1 cellular context compared by ENCODE assay signal in genomic region chr19:7953060-7953459, GRCh38.
A peak's percentile ranks its signal among the peaks of the same experiment; 100 is the strongest.
TF ChIP-seq lines count a peak whose summit lies in the region.

No MANE protein-coding gene starts in this region.

TF ChIP-seq in IMR-90, 13 proteins besides CTCF, POLR2A, EP300 and RAD21:
- no peak for TF ChIP-seq MXI1 (IDR thresholded peaks at IDR 0.05; ENCODE audit: borderline replicate concordance, low read depth, low read length)
- TF ChIP-seq MAZ (IDR thresholded peaks at IDR 0.05; ENCODE audit: borderline replicate concordance, low read depth, low read length): peak; percentile 9; the same call in 1 of the 2 replicates
- no peak for TF ChIP-seq RFX5 (IDR thresholded peaks at IDR 0.05; ENCODE audit: low read depth, low read length)
- no peak for TF ChIP-seq ELK1 (IDR thresholded peaks at IDR 0.05; ENCODE audit: borderline replicate concordance, low read depth, low read length)
- TF ChIP-seq RCOR1 (IDR thresholded peaks at IDR 0.05; ENCODE audit: insufficient replicate concordance, low read length): no peak
- TF ChIP-seq USF2 (IDR thresholded peaks at IDR 0.05; ENCODE audit: low read depth, low read length): no peak
